In genomic region chr16:27286446-27286845, GRCh38 we compare ENCODE assay signal across 7 cellular contexts. TPM values are rescaled to one million over a fixed set of nuclear protein-coding genes. Genes with fewer than 3 reads are reported as not detected.
A peak's percentile ranks its signal among the peaks of the same experiment; 100 is the strongest.
DNase-seq lines count a peak whose midpoint lies in the region; ATAC-seq lines count a peak whose summit lies in the region.

No MANE protein-coding gene starts in this region.

- H3K9ac ChIP-seq in adipocyte (ENCODE audit: low read length) = peak overlapping the region; percentile 20

- no peak overlapping the region for H3K4me3 ChIP-seq in adipocyte (ENCODE audit: low read length)

- peak; percentile 93 for DNase-seq in HS-5 (ENCODE audit: low read depth)
- peak; percentile 72 for DNase-seq in adipocyte (ENCODE audit: low read depth)
- peak; percentile 61 for DNase-seq in left cardiac atrium
- peak; percentile 90 for DNase-seq in stromal cell of bone marrow (ENCODE audit: low read depth)
- no peak for DNase-seq in NK-92 (lab: John Stamatoyannopoulos, UW; ENCODE audit: unreplicated experiment)
- no peak for DNase-seq in stimulated activated naive CD8-positive, alpha-beta T cell treated with anti-CD3 and anti-CD28 coated beads, Interleukin-15, Interleukin-2, amounts not matched to agents 100 U/mL and 50 U/mL, for 24 hours

- H3K4me1 ChIP-seq in adipocyte (ENCODE audit: control insufficient read depth, insufficient read depth, low read length) = peaks cover 13% of the 10 kb centered on the region

- ATAC-seq in left cardiac atrium (peak; percentile 87 to 96), HG02981 (IDR thresholded peaks at IDR 0.05; ENCODE audit: unreplicated experiment) (no peak)
- ATAC-seq in stimulated activated naive CD8-positive, alpha-beta T cell treated with anti-CD3 and anti-CD28 coated beads, Interleukin-15, Interleukin-2, amounts not matched to agents 100 U/mL and 50 U/mL, for 24 hours = no peak

- intact Hi-C loops in left cardiac atrium (cut with DNase I) = no loop called here

- H3K9me3 ChIP-seq in adipocyte (ENCODE audit: control insufficient read depth, low read length) = no peaks in the 10 kb centered on the region

- no peaks in the 10 kb centered on the region for H3K36me3 ChIP-seq in adipocyte (ENCODE audit: control insufficient read depth, insufficient read depth, low read length, severe bottlenecking)

- H3K27me3 ChIP-seq in adipocyte (replicated peaks; ENCODE audit: control insufficient read depth, insufficient read depth, low read length) = no peaks in the 10 kb centered on the region

RNA-seq across cellular contexts. Expression of gene NSMCE1, which starts 17.9 kb away (rescaled TPM):
- total RNA-seq in left cardiac atrium = 10 to 100 TPM; 31.5 to 32.6 TPM

RNA-seq across cellular contexts. Expression of gene IL4R, which starts 27.3 kb away (rescaled TPM):
- total RNA-seq in left cardiac atrium = 10 to 100 TPM; 19.8 to 56.8 TPM

Comparison
In these comparisons a context has a peak if more than half of its experiments do, and no peak if none do; other contexts are left out.
1. DNase-seq: peak in HS-5 (single experiment), adipocyte (single experiment), left cardiac atrium (single experiment) and stromal cell of bone marrow (single experiment); none in NK-92 (single experiment) and stimulated activated naive CD8-positive, alpha-beta T cell treated with anti-CD3 and anti-CD28 coated beads, Interleukin-15, Interleukin-2, amounts not matched to agents 100 U/mL and 50 U/mL, for 24 hours (single experiment).
2. ATAC-seq: peak in left cardiac atrium (2 of 2); none in HG02981 (single experiment) and stimulated activated naive CD8-positive, alpha-beta T cell treated with anti-CD3 and anti-CD28 coated beads, Interleukin-15, Interleukin-2, amounts not matched to agents 100 U/mL and 50 U/mL, for 24 hours (single experiment).